ENCODE assay signal across 12 cellular contexts in genomic region chr20:4633379-4633778, GRCh38.
"Had no signal": no experiment of that assay in that cellular context is flagged by ENCODE, and none has a peak within 500 bp of the region (broad histone marks: within the 10 kb centered on the region; RNA-seq: fewer than 3 reads in every experiment).

No MANE protein-coding gene starts in this region.

- H3K27me3 ChIP-seq: spleen, suprapubic skin had no signal

- DNase-seq: activated CD4-positive, alpha-beta T cell treated with anti-CD3 and anti-CD28 coated beads, Interleukin-2, amount 50 U/mL, for 4 hours; activated effector memory CD4-positive, alpha-beta T cell treated with Interleukin-2 at 50 U/mL for 16 hours; activated T-cell treated with anti-CD3 and anti-CD28 coated beads, Interleukin-2, amount 50 U/mL, for 1 hour; amygdala; hypothalamus; naive thymus-derived CD8-positive, alpha-beta T cell; right cardiac atrium; spleen; stimulated activated CD4-positive, alpha-beta T cell treated with anti-CD3 and anti-CD28 coated beads, Interleukin-2, amount 100 ng/mL, for 24 hours; stimulated activated naive CD4-positive, alpha-beta T cell had no signal

- H3K9me3 ChIP-seq: neutrophil, spleen, suprapubic skin had no signal

- H3K4me1 ChIP-seq: suprapubic skin had no signal

- H3K27ac ChIP-seq: neutrophil, suprapubic skin had no signal

- H3K4me3 ChIP-seq: spleen, suprapubic skin had no signal

- H3K36me3 ChIP-seq: neutrophil, spleen, suprapubic skin had no signal
